ENCODE assay signal across 7 cellular contexts in the genomic region with DNA sequence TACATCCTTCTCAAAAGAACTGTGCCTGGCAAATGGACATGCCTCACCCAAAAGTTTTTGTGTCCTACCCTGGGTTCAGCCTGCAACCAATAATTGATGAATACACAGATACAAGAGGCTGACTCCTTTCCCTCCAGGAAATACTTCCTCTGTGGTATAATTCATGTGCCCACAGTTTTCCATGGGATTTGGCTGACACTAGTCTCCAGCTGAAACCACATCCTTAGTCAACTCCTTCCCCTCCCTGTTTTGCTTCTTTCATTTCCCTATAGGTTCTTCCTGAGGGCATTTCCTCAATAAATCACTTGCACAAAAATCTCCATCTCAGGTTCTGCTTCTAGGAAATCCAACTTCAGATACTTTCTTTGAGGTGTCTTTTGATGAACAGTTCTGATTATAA.
"Had no signal": no experiment of that assay in that cellular context is flagged by ENCODE, and none has a peak within 500 bp of the region (broad histone marks: within the 10 kb centered on the region; RNA-seq: fewer than 3 reads in every experiment).

No MANE protein-coding gene starts in this region.

- ATAC-seq: activated naive CD8-positive, alpha-beta T cell treated with anti-CD3 and anti-CD28 coated beads, Interleukin-2, amount 50 U/mL, for 24 hours had no signal

- DNase-seq: activated B cell treated with CpG ODN at 0.5 μM for 24 hours; activated CD4-positive, alpha-beta T cell treated with anti-CD3 and anti-CD28 coated beads, Interleukin-2, amount 10 ng/mL, durations not matched to agents 24 days and 14 days; activated naive CD4-positive, alpha-beta T cell treated with Interleukin-2 at 50 U/mL for 16 hours; activated naive CD8-positive, alpha-beta T cell treated with anti-CD3 and anti-CD28 coated beads, Interleukin-2, amount 50 U/mL, for 24 hours; ovary had no signal

- H3K4me3 ChIP-seq: ascending aorta, neural progenitor cell, ovary had no signal
